In the genomic region with DNA sequence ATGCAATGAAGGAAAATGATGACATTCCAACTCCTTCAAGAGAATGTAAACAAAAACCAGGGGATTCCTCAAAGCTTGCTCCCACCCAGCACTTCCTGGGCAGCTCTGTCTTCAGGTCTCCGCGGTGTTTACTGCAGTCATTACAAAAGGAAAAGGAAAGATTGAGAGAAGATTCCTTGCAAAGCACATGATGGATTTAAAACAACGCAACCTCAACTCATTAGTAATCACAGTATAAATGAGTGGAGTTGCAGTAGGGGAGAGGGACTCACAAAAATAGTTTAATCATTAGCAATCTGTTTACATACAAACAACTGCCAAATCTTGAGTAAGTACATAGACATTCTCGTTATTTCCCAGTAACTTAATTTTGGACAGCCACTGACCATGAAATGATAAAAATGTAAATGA, we compare ENCODE assay signal across 18 cellular contexts. TPM values are rescaled to one million over a fixed set of nuclear protein-coding genes. Genes with fewer than 3 reads are reported as not detected.
A peak's percentile ranks its signal among the peaks of the same experiment; 100 is the strongest.
DNase-seq lines count a peak whose midpoint lies in the region; ATAC-seq, FAIRE-seq and TF ChIP-seq lines count a peak whose summit lies in the region.
"Had no signal": no experiment of that assay in that cellular context is flagged by ENCODE, and none has a peak within 500 bp of the region (broad histone marks: within the 10 kb centered on the region; RNA-seq: fewer than 3 reads in every experiment).

No MANE protein-coding gene starts in this region.

- H3K27me3 ChIP-seq in gastroesophageal sphincter (no peaks in the 10 kb centered on the region), smooth muscle cell (ENCODE audit: low read depth) (no peaks in the 10 kb centered on the region), small intestine (ENCODE audit: control insufficient read depth in 2 of 2, insufficient read depth in 2 of 2, low read length in 2 of 2) (no peaks in the 10 kb centered on the region)
- H3K27me3 ChIP-seq: esophagus squamous epithelium, ovary had no signal

- H3K9me3 ChIP-seq in gastroesophageal sphincter (no peaks in the 10 kb centered on the region), smooth muscle cell (replicated peaks; ENCODE audit: low read depth) (no peaks in the 10 kb centered on the region), small intestine (ENCODE audit: control insufficient read depth, low read depth) (no peaks in the 10 kb centered on the region)
- H3K9me3 ChIP-seq: esophagus squamous epithelium, ovary had no signal

- TF ChIP-seq CTCF in astrocyte of the cerebellum (IDR thresholded peaks at IDR 0.05; ENCODE audit: low read depth, low read length, missing control alignments) (no peak), gastroesophageal sphincter (IDR thresholded peaks at IDR 0.05) (no peak), smooth muscle cell (IDR thresholded peaks at IDR 0.05; ENCODE audit: borderline replicate concordance, insufficient read depth, poor library complexity, severe bottlenecking) (no peak)

- H3K79me2 ChIP-seq in smooth muscle cell (ENCODE audit: low read depth): no peaks in the 10 kb centered on the region

- H3K36me3 ChIP-seq in gastroesophageal sphincter: no peaks in the 10 kb centered on the region
- no peaks in the 10 kb centered on the region for H3K36me3 ChIP-seq in smooth muscle cell (ENCODE audit: low read depth)
- H3K36me3 ChIP-seq in small intestine (ENCODE audit: control insufficient read depth in 2 of 2, insufficient read depth in 2 of 2, low read length in 2 of 2): no peaks in the 10 kb centered on the region
- H3K36me3 ChIP-seq: esophagus squamous epithelium, ovary had no signal

- ATAC-seq in gastroesophageal sphincter: peak; percentile 60
- no peak for ATAC-seq in GM19035 (IDR thresholded peaks at IDR 0.05; ENCODE audit: unreplicated experiment)
- ATAC-seq: activated T-cell treated with anti-CD3 and anti-CD28 coated beads, Interleukin-2, amount 50 U/mL, for 4 hours; T-helper 17 cell had no signal

- H3K9ac ChIP-seq in smooth muscle cell (ENCODE audit: low read depth): no peak overlapping the region

- H3K4me1 ChIP-seq in gastroesophageal sphincter (peaks cover 0 to 23% (median 9%) of the 10 kb centered on the region in 3 donors), smooth muscle cell (ENCODE audit: low read depth) (no peaks in the 10 kb centered on the region), small intestine (ENCODE audit: control insufficient read depth in 2 of 2, insufficient read depth in 1 of 2, low read depth in 1 of 2, low read length in 1 of 2) (no peaks in the 10 kb centered on the region)

- no peak overlapping the region for H2AFZ ChIP-seq in smooth muscle cell (ENCODE audit: low read depth)

- DNase-seq in GM04504 (ENCODE audit: low read depth) (peak; percentile 44), astrocyte of the cerebellum (ENCODE audit: low read depth) (peak; percentile 67), smooth muscle cell (lab: John Stamatoyannopoulos, UW; ENCODE audit: unreplicated experiment) (no peak), NCI-H1417 (lab: John Stamatoyannopoulos, UW) (no peak), small intestine (no peak)
- DNase-seq: activated CD4-positive, alpha-beta T cell treated with anti-CD3 and anti-CD28 coated beads for 48 hours; activated T-cell treated with anti-CD3 and anti-CD28 coated beads, Interleukin-2, amount 50 U/mL, for 4 hours; CD4-positive, CD25-positive, alpha-beta regulatory T cell; DMS79; esophagus squamous epithelium; MV-4-11; ovary; stimulated activated CD4-positive, alpha-beta T cell treated with anti-CD3 and anti-CD28 coated beads, Interleukin-15, amount 100 ng/mL, for 24 hours; substantia nigra; T-helper 17 cell had no signal

- FAIRE-seq in small intestine (lab: Jason Lieb, UNC): no peak

- in situ Hi-C loops in astrocyte of the cerebellum (cut with HindIII; ENCODE audit: low sequenced_read_pairs): no loop called here

- 15 to 22% methylated on average over 3 to 4 of the region's 4 CpGs for WGBS in gastroesophageal sphincter (ENCODE audit: low coverage in 1 of 2), 2 donors
- 44% methylated on average over 4 of the region's 4 CpGs for WGBS in smooth muscle cell (ENCODE audit: low lambda C conversion rate)
- WGBS in small intestine, 3 donors: 42 to 59% (median 44%) methylated on average over 4 of the region's 4 CpGs

- peak overlapping the region in 3 of 4 donors; percentile 6 to 13 (median 7) for H3K27ac ChIP-seq in gastroesophageal sphincter
- H3K27ac ChIP-seq in smooth muscle cell (ENCODE audit: low read depth): no peak overlapping the region
- H3K27ac ChIP-seq in small intestine (ENCODE audit: low read depth in 1 of 2, low read length in 1 of 2): no peak overlapping the region

- peak overlapping the region; percentile 7 for H3K4me2 ChIP-seq in smooth muscle cell

- no peak for TF ChIP-seq EP300 in gastroesophageal sphincter (IDR thresholded peaks at IDR 0.05)

- TF ChIP-seq POLR2A in gastroesophageal sphincter (IDR thresholded peaks at IDR 0.05): no peak

- no peak overlapping the region for H3K4me3 ChIP-seq in astrocyte of the cerebellum (ENCODE audit: low read depth, low read length)
- no peak overlapping the region for H3K4me3 ChIP-seq in gastroesophageal sphincter
- no peak overlapping the region for H3K4me3 ChIP-seq in smooth muscle cell
- no peak overlapping the region for H3K4me3 ChIP-seq in small intestine (ENCODE audit: low read depth in 1 of 2, low read length in 2 of 2)
- H3K4me3 ChIP-seq: esophagus squamous epithelium, ovary had no signal

- peaks cover 3% of the 10 kb centered on the region for H3F3A ChIP-seq in smooth muscle cell (ENCODE audit: low read depth)

- H4K20me1 ChIP-seq in smooth muscle cell (ENCODE audit: low read depth): no peaks in the 10 kb centered on the region

RNA-seq across cellular contexts. Expression of a gene that starts 49.7 kb away (rescaled TPM):
- under 1 TPM; 0.13 to 0.57 (median 0.43) TPM for total RNA-seq in gastroesophageal sphincter
- total RNA-seq in smooth muscle cell: not detected in 2 replicates
- not detected in 2 replicates for polyA plus RNA-seq in smooth muscle cell
- under 1 TPM in 1 of 3 donors, not detected in 2; 0.24 TPM for polyA plus RNA-seq in small intestine
- total RNA-seq: activated T-cell treated with anti-CD3 and anti-CD28 coated beads, Interleukin-2, amount 50 U/mL, for 4 hours; CD4-positive, CD25-positive, alpha-beta regulatory T cell; mesothelial cell of epicardium; T-helper 17 cell had no signal
- polyA plus RNA-seq: CD4-positive, CD25-positive, alpha-beta regulatory T cell had no signal

Comparison
In these comparisons a context has a peak if more than half of its experiments do, and no peak if none do; other contexts are left out.
1. DNase-seq: peak in GM04504 (single experiment) and astrocyte of the cerebellum (single experiment); none in smooth muscle cell (single experiment), NCI-H1417 (0 of 3) and small intestine (single experiment).
2. H3K27ac ChIP-seq: peak in gastroesophageal sphincter (3 of 4); none in smooth muscle cell (single experiment) and small intestine (0 of 2).